8 cellular contexts compared by ENCODE assay signal in the genomic region with DNA sequence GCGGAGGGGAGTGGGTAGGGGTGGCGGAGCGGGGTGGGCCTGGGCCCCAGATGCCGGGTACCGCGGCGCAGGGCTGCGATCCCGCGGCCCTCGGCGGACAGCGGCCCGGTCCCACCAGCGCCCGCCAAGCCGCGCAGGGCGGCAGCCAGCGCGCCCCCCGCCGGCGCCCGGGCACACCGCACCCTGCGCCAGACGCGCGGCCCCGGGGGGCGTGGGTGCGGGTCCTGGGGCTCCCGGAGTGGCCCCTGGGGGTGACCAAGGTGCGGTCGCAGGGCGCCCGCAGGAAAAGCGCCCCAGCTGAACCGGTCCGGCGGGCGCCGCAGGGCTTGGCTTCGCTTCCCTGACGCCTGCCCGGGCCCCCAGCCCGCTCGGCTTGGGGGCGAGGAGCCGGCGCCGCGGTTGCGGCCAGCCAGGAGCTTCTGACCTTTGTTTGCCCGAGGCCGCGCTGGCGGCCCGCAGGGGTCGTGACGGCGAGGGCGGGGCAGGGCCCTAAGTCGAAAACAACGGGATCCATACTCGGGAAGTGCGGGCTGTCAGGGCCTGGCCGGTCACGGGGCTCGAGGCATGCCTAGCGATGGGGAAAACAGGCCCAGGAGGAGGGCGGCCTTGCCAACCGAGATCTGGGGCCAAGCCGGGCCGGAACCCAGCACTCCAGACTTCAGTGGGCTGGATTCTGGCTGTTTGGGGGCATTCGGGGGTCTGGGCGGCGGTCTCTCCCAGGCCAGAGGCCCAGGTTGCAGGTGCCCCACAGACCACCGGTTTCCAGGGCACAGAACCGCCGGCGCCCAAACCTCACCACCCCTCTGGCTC. TPM values are rescaled to one million over a fixed set of nuclear protein-coding genes. Genes with fewer than 3 reads are reported as not detected.
A peak's percentile ranks its signal among the peaks of the same experiment; 100 is the strongest.
DNase-seq lines count a peak whose midpoint lies in the region; ATAC-seq and TF ChIP-seq lines count a peak whose summit lies in the region.

No MANE protein-coding gene starts in this region.

- peak overlapping the region; percentile 94 to 100 (median 99) for H3K27ac ChIP-seq in BLaER1 treated with 17β-estradiol and CSF1 and Interleukin-3, amounts not matched to agents 10 nM and 100 nM
- H3K27ac ChIP-seq in right atrium auricular region, result peak overlapping the region; percentile 31 to 77

- H3K27ac Mint-ChIP-seq in activated CD8-positive, alpha-beta T cell treated with anti-CD3 and anti-CD28 coated beads for 36 hours, result no peak overlapping the region

- peak overlapping the region; percentile 80 to 98 (median 94) for H3K4me3 ChIP-seq in BLaER1 treated with 17β-estradiol and CSF1 and Interleukin-3, amounts not matched to agents 10 nM and 100 nM
- H3K4me3 ChIP-seq in right atrium auricular region (peak overlapping the region; percentile 71 to 96), skeletal muscle cell (ENCODE audit: low read depth, low read length) (peak overlapping the region; percentile 77)

- CTCF ChIA-PET in activated CD8-positive, alpha-beta T cell treated with anti-CD3 and anti-CD28 coated beads for 36 hours (lab: Charles Lee), result interaction anchor here (0.8 to 12.0 kb wide), 24 partner anchors 8 to 221 kb away, joined by 3 to 235 read pairs (median 17); partner anchors contain the start of genes BANF1, CCDC85B, FIBP and KAT5

- intact Hi-C loops in activated CD8-positive, alpha-beta T cell treated with anti-CD3 and anti-CD28 coated beads for 36 hours (cut with micrococcal nuclease), result loop anchor here (2.0 kb wide), 1 partner anchor 37 kb away; no protein-coding TSS in a partner anchor

- H3K9me3 Mint-ChIP-seq in activated CD8-positive, alpha-beta T cell treated with anti-CD3 and anti-CD28 coated beads for 36 hours, result no peaks in the 10 kb centered on the region

- ATAC-seq in GM18517 (IDR thresholded peaks at IDR 0.05; ENCODE audit: unreplicated experiment) (peak; percentile 41), HG03135 (IDR thresholded peaks at IDR 0.05; ENCODE audit: unreplicated experiment) (peak; percentile 35)
- ATAC-seq in activated CD8-positive, alpha-beta T cell treated with anti-CD3 and anti-CD28 coated beads for 36 hours, result peak; percentile 45

- peak overlapping the region; percentile 93 to 100 (median 99) for H3K9ac ChIP-seq in BLaER1 treated with 17β-estradiol and CSF1 and Interleukin-3, amounts not matched to agents 10 nM and 100 nM

- H3K27me3 ChIP-seq in BLaER1 treated with 17β-estradiol and CSF1 and Interleukin-3, amounts not matched to agents 10 nM and 100 nM, result peaks cover 50 to 53% (median 52%) of the 10 kb centered on the region in 11 experiments
- H3K27me3 ChIP-seq in right atrium auricular region, result peaks cover 0 to 13% of the 10 kb centered on the region in 2 donors

- peaks cover 29% of the 10 kb centered on the region for H3K4me1 Mint-ChIP-seq in activated CD8-positive, alpha-beta T cell treated with anti-CD3 and anti-CD28 coated beads for 36 hours (ENCODE audit: low read depth)

- peak; percentile 50 for TF ChIP-seq CTCF in activated CD8-positive, alpha-beta T cell treated with anti-CD3 and anti-CD28 coated beads for 36 hours (IDR thresholded peaks at IDR 0.05)
- peak; percentile 24 to 40 for TF ChIP-seq CTCF in right atrium auricular region (IDR thresholded peaks at IDR 0.05)

- peaks cover 36 to 53% (median 49%) of the 10 kb centered on the region in 10 experiments for H3K4me1 ChIP-seq in BLaER1 treated with 17β-estradiol and CSF1 and Interleukin-3, amounts not matched to agents 10 nM and 100 nM
- H3K4me1 ChIP-seq in right atrium auricular region, result peaks cover 0 to 24% of the 10 kb centered on the region in 2 donors

- H3K4me2 ChIP-seq in BLaER1 treated with 17β-estradiol and CSF1 and Interleukin-3, amounts not matched to agents 10 nM and 100 nM, result peak overlapping the region; percentile 94 to 100 (median 99)

- no peaks in the 10 kb centered on the region for H3K9me3 ChIP-seq in BLaER1 treated with 17β-estradiol and CSF1 and Interleukin-3, amounts not matched to agents 10 nM and 100 nM (replicated peaks in 1 of 11)
- H3K9me3 ChIP-seq in right atrium auricular region, result no peaks in the 10 kb centered on the region

- H3K36me3 Mint-ChIP-seq in activated CD8-positive, alpha-beta T cell treated with anti-CD3 and anti-CD28 coated beads for 36 hours (ENCODE audit: low read depth), result peaks cover 16% of the 10 kb centered on the region

- POLR2A ChIA-PET in activated CD8-positive, alpha-beta T cell treated with anti-CD3 and anti-CD28 coated beads for 36 hours (lab: Charles Lee), result interaction anchor here (0.6 to 2.5 kb wide), 6 partner anchors 9 to 510 kb away, joined by 3 to 15 read pairs (median 5); no protein-coding TSS in a partner anchor

- DNase-seq in activated CD8-positive, alpha-beta T cell treated with anti-CD3 and anti-CD28 coated beads for 36 hours, result no peak
- no peak for DNase-seq in right atrium auricular region (ENCODE audit: low spot score)
- DNase-seq in skeletal muscle cell (ENCODE audit: low read depth), result no peak
- no peak for DNase-seq in dedifferentiated amniotic fluid mesenchymal stem cell (ENCODE audit: extremely low spot score)
- no peak for DNase-seq in central memory CD4-positive, alpha-beta T cell

- H3K27me3 Mint-ChIP-seq in activated CD8-positive, alpha-beta T cell treated with anti-CD3 and anti-CD28 coated beads for 36 hours, result peaks cover 15% of the 10 kb centered on the region

- H4K20me1 ChIP-seq in BLaER1 treated with 17β-estradiol and CSF1 and Interleukin-3, amounts not matched to agents 10 nM and 100 nM, result peaks cover 27 to 54% (median 36%) of the 10 kb centered on the region in 11 experiments; a peak in 20 of 22 replicates

- peaks cover 26 to 34% (median 32%) of the 10 kb centered on the region in 11 experiments for H3K36me3 ChIP-seq in BLaER1 treated with 17β-estradiol and CSF1 and Interleukin-3, amounts not matched to agents 10 nM and 100 nM
- peaks cover 30% of the 10 kb centered on the region for H3K36me3 ChIP-seq in right atrium auricular region

- peak overlapping the region; percentile 47 for H3K4me3 Mint-ChIP-seq in activated CD8-positive, alpha-beta T cell treated with anti-CD3 and anti-CD28 coated beads for 36 hours

RNA-seq across cellular contexts. Expression of gene AP5B1, which starts 0.6 kb away (rescaled TPM):
- total RNA-seq in activated CD8-positive, alpha-beta T cell treated with anti-CD3 and anti-CD28 coated beads for 36 hours, result 10 to 100 TPM; 30.9 to 31.1 TPM
- total RNA-seq in right atrium auricular region, result 10 to 100 TPM in 1 of 2 donors, 1 to 10 TPM in 1; 9.5 to 14.3 TPM

RNA-seq across cellular contexts. Expression of gene OVOL1, which starts 5.5 kb away (rescaled TPM):
- 1 to 10 TPM in 1 of 2 experiments, under 1 TPM in 1; 0.90 to 1.2 TPM for total RNA-seq in activated CD8-positive, alpha-beta T cell treated with anti-CD3 and anti-CD28 coated beads for 36 hours
- not detected for total RNA-seq in right atrium auricular region

RNA-seq across cellular contexts. Expression of gene SNX32, which starts 52.4 kb away (rescaled TPM):
- 1 to 10 TPM; 1.6 to 2.1 TPM for total RNA-seq in activated CD8-positive, alpha-beta T cell treated with anti-CD3 and anti-CD28 coated beads for 36 hours
- under 1 TPM; 0.20 to 0.37 TPM for total RNA-seq in right atrium auricular region
